Comparison of ENCODE assay signal across 8 cellular contexts in genomic region chr10:102919992-102920736, GRCh38. TPM values are rescaled to one million over a fixed set of nuclear protein-coding genes. Genes with fewer than 3 reads are reported as not detected.
DNase-seq lines count a peak whose midpoint lies in the region; ATAC-seq and TF ChIP-seq lines count a peak whose summit lies in the region.

No MANE protein-coding gene starts in this region.

- ATAC-seq in GM21381 (IDR thresholded peaks at IDR 0.05; ENCODE audit: unreplicated experiment) = no peak
- no peak for ATAC-seq in GM21390 (IDR thresholded peaks at IDR 0.05; ENCODE audit: unreplicated experiment)

- TF ChIP-seq CTCF in CD14-positive monocyte (IDR thresholded peaks at IDR 0.05) = no peak
- TF ChIP-seq CTCF in nephron progenitor cell (IDR thresholded peaks at IDR 0.05) = no peak

- no peaks in the 10 kb centered on the region for H3K4me1 ChIP-seq in ectodermal cell (ENCODE audit: control insufficient read depth, insufficient read depth, low read length)

- intact Hi-C loops in CD14-positive monocyte (cut with micrococcal nuclease) = loop anchor here (2.0 to 10.0 kb wide), 7 partner anchors 155 to 565 kb away; partner anchors contain the start of genes WBP1L (in 2 of the 2) and RPEL1 (in 1 of the 2)

- no peaks in the 10 kb centered on the region for H3K9me3 ChIP-seq in ectodermal cell (ENCODE audit: control insufficient read depth, low read length)

- no peaks in the 10 kb centered on the region for H3K36me3 ChIP-seq in ectodermal cell (ENCODE audit: control insufficient read depth, insufficient read depth, low read length)

- H3K4me1 Mint-ChIP-seq in CD14-positive monocyte (peaks cover 35% of the 10 kb centered on the region), nephron progenitor cell (peaks cover 34% of the 10 kb centered on the region)

- peaks cover 21% of the 10 kb centered on the region for H3K27me3 ChIP-seq in ectodermal cell (ENCODE audit: control insufficient read depth, insufficient read depth, low read length, poor library complexity, severe bottlenecking)

- H3K9me3 Mint-ChIP-seq in CD14-positive monocyte = peaks cover 0 to 2% (median 0%) of the 10 kb centered on the region in 7 donors
- no peaks in the 10 kb centered on the region for H3K9me3 Mint-ChIP-seq in nephron progenitor cell

- DNase-seq in CD14-positive monocyte (ENCODE audit: low spot score) (no peak), M059J (ENCODE audit: low read depth) (peak; percentile 14), nephron progenitor cell (no peak), HT-29 (ENCODE audit: low spot score) (no peak)
- no peak for DNase-seq in activated CD4-positive, CD25-positive, alpha-beta regulatory T cell treated with anti-CD3 and anti-CD28 coated beads, Interleukin-2, amount 50 U/mL, for 72 hours

- 16 to 23% methylated on average over 5 to 6 of the region's 9 CpGs for WGBS in ectodermal cell, 2 experiments

- H3K36me3 Mint-ChIP-seq in CD14-positive monocyte (peaks cover 0 to 10% of the 10 kb centered on the region in 2 donors), nephron progenitor cell (ENCODE audit: low read depth) (peaks cover 12% of the 10 kb centered on the region)

- H3K4me3 Mint-ChIP-seq in CD14-positive monocyte (peak overlapping the region; percentile 90 to 93), nephron progenitor cell (peak overlapping the region; percentile 93)

- H3K4me3 ChIP-seq in ectodermal cell (ENCODE audit: insufficient read depth, low read depth, low read length) = peak overlapping the region; percentile 83

- H3K27me3 Mint-ChIP-seq in CD14-positive monocyte (ENCODE audit: low read depth in 3 of 3) = peaks cover 11 to 29% (median 18%) of the 10 kb centered on the region in 3 donors
- peaks cover 47% of the 10 kb centered on the region for H3K27me3 Mint-ChIP-seq in nephron progenitor cell (ENCODE audit: low read depth, poor library complexity)

- no peak overlapping the region for H3K27ac ChIP-seq in ectodermal cell (ENCODE audit: insufficient read depth, low read depth, low read length, poor library complexity, severe bottlenecking)

- H3K27ac Mint-ChIP-seq in CD14-positive monocyte = no peak overlapping the region
- no peak overlapping the region for H3K27ac Mint-ChIP-seq in nephron progenitor cell

RNA-seq across cellular contexts. Expression of gene CNNM2, which starts 2.1 kb away (rescaled TPM):
- 1 to 10 TPM; 1.6 to 2.2 TPM for polyA plus RNA-seq in CD14-positive monocyte
- total RNA-seq in M059J (2014; rRNA removed; shearing (Covaris generic)) = 1.9 and 4.9 TPM in 2 replicates
- 20.1 TPM for polyA plus RNA-seq in ectodermal cell (2013, experiment 1 of 4)
- polyA plus RNA-seq in ectodermal cell (2013, experiment 2 of 4) = 20.3 TPM
- 13.7 TPM for polyA plus RNA-seq in ectodermal cell (2013, experiment 3 of 4)
- polyA plus RNA-seq in ectodermal cell (2013, experiment 4 of 4) = 17.4 TPM
- total RNA-seq in HT-29 (2014; rRNA removed; shearing (Covaris generic)) = 13.9 and 14.5 TPM in 2 replicates

RNA-seq across cellular contexts. Expression of gene AS3MT, which starts 50.9 kb away (rescaled TPM):
- polyA plus RNA-seq in CD14-positive monocyte = under 1 TPM in 1 of 2 donors, not detected in 1; 0.09 TPM
- total RNA-seq in M059J (2014; rRNA removed; shearing (Covaris generic)) = 0.12 and 1.5 TPM in 2 replicates
- polyA plus RNA-seq in ectodermal cell (2013, experiment 1 of 4) = 25.5 TPM
- 27.7 TPM for polyA plus RNA-seq in ectodermal cell (2013, experiment 2 of 4)
- 18.9 TPM for polyA plus RNA-seq in ectodermal cell (2013, experiment 3 of 4)
- polyA plus RNA-seq in ectodermal cell (2013, experiment 4 of 4) = 18.6 TPM
- total RNA-seq in HT-29 (2014; rRNA removed; shearing (Covaris generic)) = not detected in 2 replicates
